ENCODE assay signal across 31 cellular contexts in genomic region chr10:118463740-118464139, GRCh38.
"Had no signal": no experiment of that assay in that cellular context is flagged by ENCODE, and none has a peak within 500 bp of the region (broad histone marks: within the 10 kb centered on the region; RNA-seq: fewer than 3 reads in every experiment).

No MANE protein-coding gene starts in this region.

- DNase-seq: naive B cell; naive thymus-derived CD8-positive, alpha-beta T cell; nephron progenitor cell; occipital lobe; ovary; posterior cingulate gyrus; psoas muscle; right cardiac atrium; spleen; stimulated activated CD4-positive, alpha-beta T cell treated with anti-CD3 and anti-CD28 coated beads, Interleukin-12 subunit alpha, Interleukin-12 subunit beta, amount 100 ng/mL, for 4 hours; stimulated activated CD4-positive, alpha-beta T cell treated with anti-CD3 and anti-CD28 coated beads, Interleukin-1b, Interleukin-23, amount 100 ng/mL, for 48 hours; stimulated activated CD4-positive, alpha-beta T cell treated with anti-CD3 and anti-CD28 coated beads, Interleukin-4, amount 100 ng/mL, for 1 hour; stimulated activated CD4-positive, alpha-beta T cell treated with anti-CD3 and anti-CD28 coated beads, Interleukin-4, amount 100 ng/mL, for 4 hours; stimulated activated CD8-positive, alpha-beta memory T cell treated with anti-CD3 and anti-CD28 coated beads, Interleukin-4, amount 100 ng/mL, for 48 hours; stimulated activated naive B cell treated with anti-CD40 and anti-IgM and Interleukin-4, amounts not matched to agents 10 μg/mL and 1 μg/mL and 100 μg/mL, for 72 hours; stimulated activated naive CD4-positive, alpha-beta T cell treated with Interleukin-2 at 50 U/mL for 16 hours; stomach; thyroid gland; trophoblast cell; upper lobe of left lung; uterus had no signal

- H3K9ac ChIP-seq: parathyroid adenoma had no signal

- H3K9me3 Mint-ChIP-seq: natural killer cell treated with Interleukin-12 subunit alpha and Interleukin-12 subunit beta and Interleukin-15 and Interleukin-18, amount 100 ng/mL, for 72 hours; neural crest cell; stimulated activated naive CD8-positive, alpha-beta T cell treated with anti-CD3 and anti-CD28 coated beads, Interleukin-15, Interleukin-2, amounts not matched to agents 100 ng/mL and 50 ng/mL, for 24 hours had no signal

- H3K9me3 ChIP-seq: ovary, psoas muscle, spleen, stomach, thoracic aorta, thyroid gland, tibial nerve, upper lobe of left lung, uterus had no signal

- ATAC-seq: naive thymus-derived CD8-positive, alpha-beta T cell; psoas muscle; right cardiac atrium; sciatic nerve; stimulated activated naive B cell treated with anti-CD40 and anti-IgM and Interleukin-4, amounts not matched to agents 10 μg/mL and 1 μg/mL and 100 μg/mL, for 72 hours had no signal

- H3K36me3 ChIP-seq: ovary, spleen, stomach, thoracic aorta, thyroid gland, tibial nerve, upper lobe of left lung, uterus had no signal

- H3K4me1 ChIP-seq: parathyroid adenoma, psoas muscle, thyroid gland, tibial nerve, uterus had no signal

- H3K4me2 ChIP-seq: smooth muscle cell had no signal

- H3K4me3 Mint-ChIP-seq: naive B cell; naive thymus-derived CD8-positive, alpha-beta T cell; natural killer cell treated with Interleukin-12 subunit alpha and Interleukin-12 subunit beta and Interleukin-15 and Interleukin-18, amount 100 ng/mL, for 72 hours; nephron progenitor cell; neural crest cell; stimulated activated naive B cell treated with anti-CD40 and anti-IgM and Interleukin-4, amounts not matched to agents 10 μg/mL and 1 μg/mL and 100 μg/mL, for 72 hours; stimulated activated naive CD8-positive, alpha-beta T cell treated with anti-CD3 and anti-CD28 coated beads, Interleukin-15, Interleukin-2, amounts not matched to agents 100 ng/mL and 50 ng/mL, for 24 hours had no signal

- H3K36me3 Mint-ChIP-seq: naive B cell; naive thymus-derived CD8-positive, alpha-beta T cell; natural killer cell treated with Interleukin-12 subunit alpha and Interleukin-12 subunit beta and Interleukin-15 and Interleukin-18, amount 100 ng/mL, for 72 hours; stimulated activated naive B cell treated with anti-CD40 and anti-IgM and Interleukin-4, amounts not matched to agents 10 μg/mL and 1 μg/mL and 100 μg/mL, for 72 hours had no signal

- H3K27me3 ChIP-seq: ovary, thyroid gland, upper lobe of left lung, uterus had no signal

- H3K4me1 Mint-ChIP-seq: neural crest cell; stimulated activated naive B cell treated with anti-CD40 and anti-IgM and Interleukin-4, amounts not matched to agents 10 μg/mL and 1 μg/mL and 100 μg/mL, for 72 hours had no signal

- H3K27ac Mint-ChIP-seq: naive B cell; natural killer cell treated with Interleukin-12 subunit alpha and Interleukin-12 subunit beta and Interleukin-15 and Interleukin-18, amount 100 ng/mL, for 72 hours; nephron progenitor cell; progenitor cell of endocrine pancreas; stimulated activated naive B cell treated with anti-CD40 and anti-IgM and Interleukin-4, amounts not matched to agents 10 μg/mL and 1 μg/mL and 100 μg/mL, for 72 hours; stimulated activated naive CD8-positive, alpha-beta T cell treated with anti-CD3 and anti-CD28 coated beads, Interleukin-15, Interleukin-2, amounts not matched to agents 100 ng/mL and 50 ng/mL, for 24 hours had no signal

- H3K4me3 ChIP-seq: ovary, psoas muscle, skin epidermis, smooth muscle cell, spleen, stomach, thoracic aorta, thyroid gland, tibial nerve, upper lobe of left lung, uterus had no signal

- H3K27ac ChIP-seq: ovary, parathyroid adenoma, psoas muscle, skin epidermis, spleen, stomach, thoracic aorta, thyroid gland, tibial nerve, upper lobe of left lung, uterus had no signal

- H2AFZ ChIP-seq: parathyroid adenoma had no signal
